Comparison of ENCODE assay signal across 9 cellular contexts in genomic region chr10:103241262-103242011, GRCh38. TPM values are rescaled to one million over a fixed set of nuclear protein-coding genes. Genes with fewer than 3 reads are reported as not detected.
DNase-seq lines count a peak whose midpoint lies in the region; ATAC-seq, FAIRE-seq and TF ChIP-seq lines count a peak whose summit lies in the region.
"Had no signal": no experiment of that assay in that cellular context is flagged by ENCODE, and none has a peak within 500 bp of the region (broad histone marks: within the 10 kb centered on the region; RNA-seq: fewer than 3 reads in every experiment).

No MANE protein-coding gene starts in this region.

- peaks cover 44% of the 10 kb centered on the region for H3K4me1 Mint-ChIP-seq in Caco-2 (ENCODE audit: low read depth, unreplicated experiment)
- H3K4me1 Mint-ChIP-seq in effector memory CD8-positive, alpha-beta T cell (ENCODE audit: low read depth in 2 of 2) = peaks cover 7 to 10% of the 10 kb centered on the region in 2 donors

- H3K9ac ChIP-seq in K562 (ENCODE audit: insufficient read depth in 1 of 2, low read depth in 2 of 2, low read length in 2 of 2) = no peak overlapping the region

- BruUV-seq in Caco-2 (replicated peaks; lab: Mats Ljungman, UMichigan) (TSS peak; percentile 62), K562 (replicated peaks; lab: Mats Ljungman, UMichigan) (no TSS peak)

- H3K36me3 Mint-ChIP-seq in Caco-2 (ENCODE audit: insufficient read depth, unreplicated experiment) = peaks cover 29% of the 10 kb centered on the region
- peaks cover 3% of the 10 kb centered on the region for H3K36me3 Mint-ChIP-seq in effector memory CD8-positive, alpha-beta T cell (ENCODE audit: insufficient read depth)

- no peaks in the 10 kb centered on the region for H3K9me1 ChIP-seq in K562 (ENCODE audit: control insufficient read depth, insufficient read depth, low read length)

- no peak for TF ChIP-seq EP300 in K562 (IDR thresholded peaks at IDR 0.05; ENCODE audit: low read length)

- ATAC-seq in K562 = 0 out of 3 replicates have a peak, but pooled peaks have one; percentile 29
- no peak for ATAC-seq in thoracic aorta (ENCODE audit: insufficient number of reproducible peaks, low FRiP score, low read depth)
- no peak for ATAC-seq in effector memory CD8-positive, alpha-beta T cell (replicated peaks)
- no peak for ATAC-seq in GM21367 (IDR thresholded peaks at IDR 0.05; ENCODE audit: unreplicated experiment)

- no peak overlapping the region for H3K27ac ChIP-seq in K562 (ENCODE audit: extremely low read depth, low read depth, low read length)
- H3K27ac ChIP-seq in thoracic aorta = peak overlapping the region; percentile 60 to 64

- no peaks in the 10 kb centered on the region for H4K20me1 ChIP-seq in K562 (replicated peaks; ENCODE audit: control insufficient read depth, insufficient read depth, low read length)

- in situ Hi-C loops in K562 (cut with MboI) = loop anchor here (5.0 to 10.0 kb wide), 3 partner anchors 157 to 407 kb away; partner anchors contain the start of genes CNNM2 and CYP17A1

- H3K27ac Mint-ChIP-seq in Caco-2 (ENCODE audit: unreplicated experiment) = peak overlapping the region; percentile 88
- H3K27ac Mint-ChIP-seq in effector memory CD8-positive, alpha-beta T cell = no peak overlapping the region

- 81% methylated on average over 3 of the region's 7 CpGs for WGBS in K562 (ENCODE audit: insufficient coverage, low coverage, missing lambda C conversion rate)

- H3K9me3 ChIP-seq in Caco-2 = no peaks in the 10 kb centered on the region
- H3K9me3 ChIP-seq in K562 (replicated peaks; ENCODE audit: control insufficient read depth, insufficient read depth, low read depth, low read length) = no peaks in the 10 kb centered on the region
- H3K9me3 ChIP-seq in thoracic aorta = no peaks in the 10 kb centered on the region

- TF ChIP-seq POLR2A in K562 (conservative IDR thresholded peaks at IDR 0.05) = no peak

- CTCF ChIA-PET in Caco-2 (lab: Charles Lee) (interaction anchor here (1.3 to 2.1 kb wide), 2 partner anchors 10 to 49 kb away, joined by 7 to 11 read pairs; no protein-coding TSS in a partner anchor), K562 (lab: Yijun Ruan, JAX; ENCODE audit: low intra/inter-chr PET ratio) (no interaction called here)

- H3K27me3 Mint-ChIP-seq in Caco-2 (ENCODE audit: insufficient read depth, unreplicated experiment) = no peaks in the 10 kb centered on the region
- peaks cover 20% of the 10 kb centered on the region in 2 donors for H3K27me3 Mint-ChIP-seq in effector memory CD8-positive, alpha-beta T cell

- H3K4me1 ChIP-seq in Caco-2 (peaks cover 46% of the 10 kb centered on the region), K562 (replicated peaks in 1 of 2; ENCODE audit: control insufficient read depth in 2 of 2, insufficient read depth in 2 of 2, low read length in 2 of 2) (no peaks in the 10 kb centered on the region; a peak in 1 of 5 replicates), thoracic aorta (ENCODE audit: control insufficient read depth in 1 of 2, low read depth in 2 of 2) (peaks cover 8 to 23% of the 10 kb centered on the region in 2 donors)

- TF ChIP-seq RAD21 in K562 (CRISPR knock-in tag; conservative IDR thresholded peaks at IDR 0.05 in 1 of 2, IDR thresholded peaks at IDR 0.05 in 1 of 2) = no peak

- peak overlapping the region; percentile 67 for H3K4me3 Mint-ChIP-seq in Caco-2 (ENCODE audit: unreplicated experiment)
- H3K4me3 Mint-ChIP-seq in effector memory CD8-positive, alpha-beta T cell = no peak overlapping the region

- DNase-seq in Caco-2 (peak; percentile 80 to 84), M059J (ENCODE audit: low read depth) (peak; percentile 89), K562 (ENCODE audit: extremely low read depth in 1 of 4, low spot score in 3 of 4) (no peak), kidney glomerular epithelial cell (lab: John Stamatoyannopoulos, UW) (peak; percentile 86), thoracic aorta (ENCODE audit: low spot score) (no peak), NCI-H2081 treated with DMSO at 0.1 percent for 48 hours (lab: John Stamatoyannopoulos, UW) (no peak)
- no peak for DNase-seq in effector memory CD8-positive, alpha-beta T cell

- 0 out of 2 replicates have a peak overlapping the region, but pooled peaks have one; percentile 4 for H3K4me2 ChIP-seq in K562 (ENCODE audit: insufficient read depth, low read length)

- FAIRE-seq in K562 (lab: Jason Lieb, UNC) = no peak
- FAIRE-seq: frontal cortex had no signal

- TF ChIP-seq CTCF in Caco-2 (IDR thresholded peaks at IDR 0.05; ENCODE audit: insufficient read depth in 1 of 2, low read depth in 1 of 2, low read length in 1 of 2, severe bottlenecking in 1 of 2, unreplicated experiment in 1 of 2) (no peak), K562 (IDR thresholded peaks at IDR 0.05 in 2 of 3, conservative IDR thresholded peaks at IDR 0.05 in 1 of 3; ENCODE audit: insufficient read depth in 2 of 3, low read depth in 1 of 3, low read length in 3 of 3) (no peak), thoracic aorta (IDR thresholded peaks at IDR 0.05) (no peak)

- H3K4me3 ChIP-seq in Caco-2 (ENCODE audit: low read depth, low read length) = no peak overlapping the region
- no peak overlapping the region for H3K4me3 ChIP-seq in K562
- no peak overlapping the region for H3K4me3 ChIP-seq in thoracic aorta

- H3K9me3 Mint-ChIP-seq in Caco-2 (ENCODE audit: unreplicated experiment) = no peaks in the 10 kb centered on the region
- no peaks in the 10 kb centered on the region for H3K9me3 Mint-ChIP-seq in effector memory CD8-positive, alpha-beta T cell

- H3K36me3 ChIP-seq in Caco-2 (ENCODE audit: control insufficient read depth, insufficient read depth, low read length) (no peaks in the 10 kb centered on the region), K562 (ENCODE audit: control insufficient read depth, insufficient read depth, low read length) (no peaks in the 10 kb centered on the region), thoracic aorta (no peaks in the 10 kb centered on the region)

- intact Hi-C loops in Caco-2 (cut with micrococcal nuclease; ENCODE audit: unreplicated experiment) (loop anchor here (5.0 to 10.0 kb wide), 3 partner anchors 129 to 407 kb away; partner anchors contain the start of gene CYP17A1), K562 (cut with micrococcal nuclease) (loop anchor here (5.0 kb wide), 1 partner anchor 514 kb away; no protein-coding TSS in a partner anchor)

- H2AFZ ChIP-seq in K562 (ENCODE audit: low read depth, low read length) = peak overlapping the region; percentile 72

- POLR2A ChIA-PET in Caco-2 (lab: Charles Lee) = interaction anchor here (1.0 to 1.7 kb wide), 2 partner anchors 10 to 49 kb away, joined by 5 to 17 read pairs; partner anchors contain the start of gene NT5C2
- POLR2A ChIA-PET in K562 (lab: Yijun Ruan, JAX) = interaction anchor here (0.6 to 1.7 kb wide), 2 partner anchors 13 to 48 kb away, joined by 3 to 6 read pairs; partner anchors contain the start of gene NT5C2

- no peaks in the 10 kb centered on the region for H3K79me2 ChIP-seq in K562 (ENCODE audit: control insufficient read depth, insufficient read depth, low read length)

- no peaks in the 10 kb centered on the region for H3K27me3 ChIP-seq in Caco-2 (replicated peaks; ENCODE audit: control insufficient read depth, insufficient read depth, low read length)
- H3K27me3 ChIP-seq in K562 (ENCODE audit: control insufficient read depth in 2 of 2, insufficient read depth in 2 of 2, low read length in 2 of 2) = no peaks in the 10 kb centered on the region
- no peaks in the 10 kb centered on the region for H3K27me3 ChIP-seq in thoracic aorta (replicated peaks; ENCODE audit: insufficient read depth)

RNA-seq across cellular contexts. Expression of gene RPEL1, which starts 4.2 kb away (rescaled TPM):
- 0.21 TPM in 1 of 2 replicates, not detected in the other for total RNA-seq in Caco-2 (2022)
- total RNA-seq in M059J (2014; rRNA removed; shearing (Covaris generic)) = 0.12 TPM in 1 of 2 replicates, not detected in the other
- total RNA-seq in K562 (2011; cell fraction: chromatin; rRNA removed; ENCODE audit: low replicate concordance) = not detected in 2 replicates
- not detected in 2 replicates for total RNA-seq in K562 (2011; cell fraction: nucleolus; rRNA removed)
- total RNA-seq in K562 (2011; cell fraction: nucleoplasm; rRNA removed) = not detected in 2 replicates
- 0.04 TPM in 1 of 2 replicates, not detected in the other for total RNA-seq in K562 (2014; rRNA removed)
- 0.07 and 0.10 TPM in 2 replicates for total RNA-seq in K562 (2014; rRNA removed; fragmentation: Illumina TruSeq; extraction: Trizol)
- not detected in 2 replicates for total RNA-seq in K562 (2015; rRNA removed; fragmentation: Illumina TruSeq; extraction: Trizol)
- total RNA-seq in K562 (2021) = 0.07 and 0.09 TPM in 2 replicates
- polyA plus RNA-seq in K562 (2011; rRNA removed) = 0.14 and 0.15 TPM in 2 replicates
- 0.06 and 0.13 TPM in 2 replicates for polyA plus RNA-seq in K562 (2011; cell fraction: cytosol; rRNA removed)
- 0.08 and 0.09 TPM in 2 replicates for polyA plus RNA-seq in K562 (2011; cell fraction: nucleus; rRNA removed)
- polyA plus RNA-seq in K562 (2012) = 0.09 TPM in 1 of 2 replicates, not detected in the other
- 0.07 TPM in 1 of 2 replicates, not detected in the other for polyA plus RNA-seq in K562 (2014; fragmentation: Illumina TruSeq; extraction: Trizol)
- under 1 TPM; 0.04 to 0.06 TPM for polyA plus RNA-seq in K562 (2014; fragmentation: Nextera tagmentation; extraction: Ambion mirVana)
- not detected in 2 replicates for polyA plus RNA-seq in K562 (2014; rRNA removed)
- 0.09 and 0.11 TPM in 2 replicates for polyA minus RNA-seq in K562 (2011; rRNA and poly(A)+ RNA removed)
- polyA minus RNA-seq in K562 (2011; cell fraction: cytosol; rRNA and poly(A)+ RNA removed) = not detected in 2 replicates
- not detected in 2 replicates for polyA minus RNA-seq in K562 (2011; cell fraction: nucleus; rRNA and poly(A)+ RNA removed)
- total RNA-seq in thoracic aorta = not detected
- total RNA-seq: frontal cortex had no signal

RNA-seq across cellular contexts. Expression of gene INA, which starts 35.5 kb away (rescaled TPM):
- 0.51 and 0.52 TPM in 2 replicates for total RNA-seq in Caco-2 (2022)
- not detected in 2 replicates for total RNA-seq in M059J (2014; rRNA removed; shearing (Covaris generic))
- not detected in 2 replicates for total RNA-seq in K562 (2011; cell fraction: chromatin; rRNA removed; ENCODE audit: low replicate concordance)
- not detected in 2 replicates for total RNA-seq in K562 (2011; cell fraction: nucleolus; rRNA removed)
- total RNA-seq in K562 (2011; cell fraction: nucleoplasm; rRNA removed) = not detected in 2 replicates
- total RNA-seq in K562 (2014; rRNA removed) = not detected in 2 replicates
- total RNA-seq in K562 (2014; rRNA removed; fragmentation: Illumina TruSeq; extraction: Trizol) = not detected in 2 replicates
- total RNA-seq in K562 (2015; rRNA removed; fragmentation: Illumina TruSeq; extraction: Trizol) = not detected in 2 replicates
- not detected in 2 replicates for total RNA-seq in K562 (2021)
- not detected in 2 replicates for polyA plus RNA-seq in K562 (2011; rRNA removed)
- not detected in 2 replicates for polyA plus RNA-seq in K562 (2011; cell fraction: cytosol; rRNA removed)
- not detected in 2 replicates for polyA plus RNA-seq in K562 (2011; cell fraction: nucleus; rRNA removed)
- not detected in 2 replicates for polyA plus RNA-seq in K562 (2012)
- not detected in 2 replicates for polyA plus RNA-seq in K562 (2014; fragmentation: Illumina TruSeq; extraction: Trizol)
- not detected for polyA plus RNA-seq in K562 (2014; fragmentation: Nextera tagmentation; extraction: Ambion mirVana)
- not detected in 2 replicates for polyA plus RNA-seq in K562 (2014; rRNA removed)
- not detected in 2 replicates for polyA minus RNA-seq in K562 (2011; rRNA and poly(A)+ RNA removed)
- polyA minus RNA-seq in K562 (2011; cell fraction: cytosol; rRNA and poly(A)+ RNA removed) = not detected in 2 replicates
- not detected in 2 replicates for polyA minus RNA-seq in K562 (2011; cell fraction: nucleus; rRNA and poly(A)+ RNA removed)
- not detected for total RNA-seq in thoracic aorta

RNA-seq across cellular contexts. Expression of gene NT5C2, which starts 48.4 kb away (rescaled TPM):
- total RNA-seq in Caco-2 (2022) (91.2 and 92.2 TPM in 2 replicates), K562 (2014; rRNA removed) (26.5 and 26.7 TPM in 2 replicates), K562 (2014; rRNA removed; fragmentation: Illumina TruSeq; extraction: Trizol) (26.7 and 28.1 TPM in 2 replicates), K562 (2015; rRNA removed; fragmentation: Illumina TruSeq; extraction: Trizol) (34.4 and 40.1 TPM in 2 replicates), K562 (2021) (24.3 and 27.7 TPM in 2 replicates), thoracic aorta (100 to 1,000 TPM; 105 to 114 TPM)
- 43.8 and 71.4 TPM in 2 replicates for total RNA-seq in M059J (2014; rRNA removed; shearing (Covaris generic))
- 32.3 and 110 TPM in 2 replicates for total RNA-seq in K562 (2011; cell fraction: chromatin; rRNA removed; ENCODE audit: low replicate concordance)
- total RNA-seq in K562 (2011; cell fraction: nucleolus; rRNA removed) = 13.5 and 23.3 TPM in 2 replicates
- 39.7 and 56.5 TPM in 2 replicates for total RNA-seq in K562 (2011; cell fraction: nucleoplasm; rRNA removed)
- polyA plus RNA-seq in K562 (2011; rRNA removed) (28.5 and 45.2 TPM in 2 replicates), K562 (2014; fragmentation: Illumina TruSeq; extraction: Trizol) (30.0 and 37.7 TPM in 2 replicates), K562 (2014; fragmentation: Nextera tagmentation; extraction: Ambion mirVana) (10 to 100 TPM; 11.3 to 29.4 TPM), K562 (2014; rRNA removed) (25.3 and 30.0 TPM in 2 replicates)
- 16.2 and 23.4 TPM in 2 replicates for polyA plus RNA-seq in K562 (2011; cell fraction: cytosol; rRNA removed)
- 34.0 and 36.8 TPM in 2 replicates for polyA plus RNA-seq in K562 (2011; cell fraction: nucleus; rRNA removed)
- polyA plus RNA-seq in K562 (2012) = 30.9 and 45.5 TPM in 2 replicates
- polyA minus RNA-seq in K562 (2011; rRNA and poly(A)+ RNA removed) = 29.3 and 33.8 TPM in 2 replicates
- polyA minus RNA-seq in K562 (2011; cell fraction: cytosol; rRNA and poly(A)+ RNA removed) = 11.8 and 15.6 TPM in 2 replicates
- 21.3 and 33.0 TPM in 2 replicates for polyA minus RNA-seq in K562 (2011; cell fraction: nucleus; rRNA and poly(A)+ RNA removed)

Comparison
In these comparisons a context has a peak if more than half of its experiments do, and no peak if none do; other contexts are left out.
1. DNase-seq: peak in Caco-2 (2 of 2), M059J (single experiment) and kidney glomerular epithelial cell (single experiment); none in K562 (0 of 4), thoracic aorta (single experiment), effector memory CD8-positive, alpha-beta T cell (0 of 3) and NCI-H2081 treated with DMSO at 0.1 percent for 48 hours (single experiment).